20 cellular contexts compared by ENCODE assay signal in the genomic region with DNA sequence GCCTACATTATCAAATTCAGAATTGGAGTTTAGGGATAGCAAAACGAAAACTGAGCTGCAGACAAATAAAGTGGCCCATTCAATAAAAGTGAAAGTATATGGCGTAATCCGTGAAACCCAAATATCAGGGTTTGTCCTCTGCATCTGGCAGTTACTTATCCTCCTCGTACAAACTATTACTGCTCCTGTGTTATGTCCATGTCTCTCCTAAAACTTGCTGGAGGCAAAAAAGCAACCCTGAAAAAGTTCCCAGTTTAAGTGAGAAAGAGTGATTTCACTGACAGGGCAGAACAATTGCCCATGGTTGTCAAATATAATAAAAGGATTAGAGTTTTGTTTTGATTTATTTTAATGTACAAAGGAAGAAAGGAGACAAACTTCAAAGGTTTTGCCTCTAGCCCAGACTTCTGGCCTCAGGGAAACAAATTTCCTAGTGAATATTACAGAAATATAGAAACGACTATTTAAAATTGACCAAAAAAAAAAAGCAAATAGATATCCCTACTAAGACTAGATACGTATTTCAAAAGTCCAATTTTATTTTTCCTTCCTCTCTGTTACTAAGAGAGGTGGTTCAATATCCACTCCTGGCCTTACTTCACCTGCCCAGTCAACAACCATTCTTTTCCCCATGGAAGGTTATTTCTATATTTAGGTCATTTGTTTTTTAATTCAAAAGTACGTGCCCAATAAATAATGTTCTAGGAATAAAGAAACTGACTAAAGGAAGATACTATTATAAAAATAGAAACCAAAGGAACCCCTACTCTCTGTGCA. TPM values are rescaled to one million over a fixed set of nuclear protein-coding genes. Genes with fewer than 3 reads are reported as not detected.
"Had no signal": no experiment of that assay in that cellular context is flagged by ENCODE, and none has a peak within 500 bp of the region (broad histone marks: within the 10 kb centered on the region; RNA-seq: fewer than 3 reads in every experiment).

No MANE protein-coding gene starts in this region.

- ATAC-seq: activated CD8-positive, alpha-beta memory T cell treated with anti-CD3 and anti-CD28 coated beads, Interleukin-2, amount 10 ng/mL, durations not matched to agents 7 days and 5 days; left colon; naive thymus-derived CD4-positive, alpha-beta T cell; sciatic nerve; stimulated activated effector memory CD8-positive, alpha-beta T cell treated with anti-CD3 and anti-CD28 coated beads, Interleukin-12 subunit alpha, Interleukin-12 subunit beta, amount 100 ng/mL, for 72 hours had no signal

- H3K36me3 ChIP-seq: cardiac muscle cell, prostate gland, stomach, thoracic aorta had no signal

- H3K4me1 ChIP-seq: prostate gland had no signal

- H3K27me3 ChIP-seq: cardiac muscle cell, stomach had no signal

- H3K4me3 ChIP-seq: cardiac muscle cell, prostate gland, SK-N-MC, stomach, thoracic aorta had no signal

- DNase-seq: activated B cell treated with CpG ODN at 0.5 μM for 24 hours; activated CD4-positive, alpha-beta memory T cell treated with anti-CD3 and anti-CD28 coated beads for 36 hours; activated CD4-positive, alpha-beta T cell treated with anti-CD3 and anti-CD28 coated beads for 4 hours; activated CD8-positive, alpha-beta memory T cell treated with anti-CD3 and anti-CD28 coated beads, Interleukin-2, amount 10 ng/mL, durations not matched to agents 7 days and 5 days; activated naive CD4-positive, alpha-beta T cell; activated naive CD8-positive, alpha-beta T cell treated with anti-CD3 and anti-CD28 coated beads for 36 hours; amygdala; erythroblast; left colon; naive thymus-derived CD4-positive, alpha-beta T cell; stimulated activated CD4-positive, alpha-beta T cell treated with anti-CD3 and anti-CD28 coated beads, Interleukin-4, amount 100 ng/mL, for 24 hours; stomach; T-helper 1 cell; T-helper 9 cell had no signal

- H3K9me3 ChIP-seq: prostate gland, stomach, thoracic aorta had no signal

- H3K27ac ChIP-seq: cardiac muscle cell, SK-N-MC, thoracic aorta had no signal

RNA-seq across cellular contexts. Expression of a gene that starts 50.0 kb away (rescaled TPM):
- total RNA-seq: activated B cell treated with CpG ODN at 0.5 μM for 24 hours; activated CD4-positive, alpha-beta memory T cell treated with anti-CD3 and anti-CD28 coated beads for 36 hours; activated CD8-positive, alpha-beta memory T cell treated with anti-CD3 and anti-CD28 coated beads, Interleukin-2, amount 10 ng/mL, durations not matched to agents 7 days and 5 days; activated naive CD8-positive, alpha-beta T cell treated with anti-CD3 and anti-CD28 coated beads for 36 hours had no signal
- polyA plus RNA-seq: naive thymus-derived CD4-positive, alpha-beta T cell had no signal
